In the genomic region with DNA sequence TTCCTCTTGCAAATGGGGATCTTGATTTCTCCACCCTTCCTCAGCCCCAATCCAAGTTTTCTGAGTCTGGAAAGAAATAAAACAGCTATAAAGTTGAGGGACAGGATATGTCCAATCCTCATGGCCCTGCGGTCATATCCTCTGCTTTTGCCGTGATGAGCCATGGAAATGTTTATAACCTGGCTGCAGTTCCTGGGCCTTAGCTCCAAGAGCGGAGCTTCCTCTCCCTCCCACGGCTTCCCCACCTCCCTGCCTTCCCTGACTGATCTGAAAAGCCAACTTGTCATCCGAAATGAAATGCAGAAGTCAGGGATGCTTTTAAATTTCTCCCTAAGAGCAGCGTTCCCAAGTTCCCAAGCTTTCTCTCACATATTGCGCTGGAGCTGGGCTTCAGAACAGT, we compare ENCODE assay signal across 1 cellular context.
TF ChIP-seq lines count a peak whose summit lies in the region.

No MANE protein-coding gene starts in this region.

TF ChIP-seq in GM23338, 12 proteins besides CTCF, POLR2A, EP300 and RAD21 (continued from another document):
- TF ChIP-seq, protein P1, sequence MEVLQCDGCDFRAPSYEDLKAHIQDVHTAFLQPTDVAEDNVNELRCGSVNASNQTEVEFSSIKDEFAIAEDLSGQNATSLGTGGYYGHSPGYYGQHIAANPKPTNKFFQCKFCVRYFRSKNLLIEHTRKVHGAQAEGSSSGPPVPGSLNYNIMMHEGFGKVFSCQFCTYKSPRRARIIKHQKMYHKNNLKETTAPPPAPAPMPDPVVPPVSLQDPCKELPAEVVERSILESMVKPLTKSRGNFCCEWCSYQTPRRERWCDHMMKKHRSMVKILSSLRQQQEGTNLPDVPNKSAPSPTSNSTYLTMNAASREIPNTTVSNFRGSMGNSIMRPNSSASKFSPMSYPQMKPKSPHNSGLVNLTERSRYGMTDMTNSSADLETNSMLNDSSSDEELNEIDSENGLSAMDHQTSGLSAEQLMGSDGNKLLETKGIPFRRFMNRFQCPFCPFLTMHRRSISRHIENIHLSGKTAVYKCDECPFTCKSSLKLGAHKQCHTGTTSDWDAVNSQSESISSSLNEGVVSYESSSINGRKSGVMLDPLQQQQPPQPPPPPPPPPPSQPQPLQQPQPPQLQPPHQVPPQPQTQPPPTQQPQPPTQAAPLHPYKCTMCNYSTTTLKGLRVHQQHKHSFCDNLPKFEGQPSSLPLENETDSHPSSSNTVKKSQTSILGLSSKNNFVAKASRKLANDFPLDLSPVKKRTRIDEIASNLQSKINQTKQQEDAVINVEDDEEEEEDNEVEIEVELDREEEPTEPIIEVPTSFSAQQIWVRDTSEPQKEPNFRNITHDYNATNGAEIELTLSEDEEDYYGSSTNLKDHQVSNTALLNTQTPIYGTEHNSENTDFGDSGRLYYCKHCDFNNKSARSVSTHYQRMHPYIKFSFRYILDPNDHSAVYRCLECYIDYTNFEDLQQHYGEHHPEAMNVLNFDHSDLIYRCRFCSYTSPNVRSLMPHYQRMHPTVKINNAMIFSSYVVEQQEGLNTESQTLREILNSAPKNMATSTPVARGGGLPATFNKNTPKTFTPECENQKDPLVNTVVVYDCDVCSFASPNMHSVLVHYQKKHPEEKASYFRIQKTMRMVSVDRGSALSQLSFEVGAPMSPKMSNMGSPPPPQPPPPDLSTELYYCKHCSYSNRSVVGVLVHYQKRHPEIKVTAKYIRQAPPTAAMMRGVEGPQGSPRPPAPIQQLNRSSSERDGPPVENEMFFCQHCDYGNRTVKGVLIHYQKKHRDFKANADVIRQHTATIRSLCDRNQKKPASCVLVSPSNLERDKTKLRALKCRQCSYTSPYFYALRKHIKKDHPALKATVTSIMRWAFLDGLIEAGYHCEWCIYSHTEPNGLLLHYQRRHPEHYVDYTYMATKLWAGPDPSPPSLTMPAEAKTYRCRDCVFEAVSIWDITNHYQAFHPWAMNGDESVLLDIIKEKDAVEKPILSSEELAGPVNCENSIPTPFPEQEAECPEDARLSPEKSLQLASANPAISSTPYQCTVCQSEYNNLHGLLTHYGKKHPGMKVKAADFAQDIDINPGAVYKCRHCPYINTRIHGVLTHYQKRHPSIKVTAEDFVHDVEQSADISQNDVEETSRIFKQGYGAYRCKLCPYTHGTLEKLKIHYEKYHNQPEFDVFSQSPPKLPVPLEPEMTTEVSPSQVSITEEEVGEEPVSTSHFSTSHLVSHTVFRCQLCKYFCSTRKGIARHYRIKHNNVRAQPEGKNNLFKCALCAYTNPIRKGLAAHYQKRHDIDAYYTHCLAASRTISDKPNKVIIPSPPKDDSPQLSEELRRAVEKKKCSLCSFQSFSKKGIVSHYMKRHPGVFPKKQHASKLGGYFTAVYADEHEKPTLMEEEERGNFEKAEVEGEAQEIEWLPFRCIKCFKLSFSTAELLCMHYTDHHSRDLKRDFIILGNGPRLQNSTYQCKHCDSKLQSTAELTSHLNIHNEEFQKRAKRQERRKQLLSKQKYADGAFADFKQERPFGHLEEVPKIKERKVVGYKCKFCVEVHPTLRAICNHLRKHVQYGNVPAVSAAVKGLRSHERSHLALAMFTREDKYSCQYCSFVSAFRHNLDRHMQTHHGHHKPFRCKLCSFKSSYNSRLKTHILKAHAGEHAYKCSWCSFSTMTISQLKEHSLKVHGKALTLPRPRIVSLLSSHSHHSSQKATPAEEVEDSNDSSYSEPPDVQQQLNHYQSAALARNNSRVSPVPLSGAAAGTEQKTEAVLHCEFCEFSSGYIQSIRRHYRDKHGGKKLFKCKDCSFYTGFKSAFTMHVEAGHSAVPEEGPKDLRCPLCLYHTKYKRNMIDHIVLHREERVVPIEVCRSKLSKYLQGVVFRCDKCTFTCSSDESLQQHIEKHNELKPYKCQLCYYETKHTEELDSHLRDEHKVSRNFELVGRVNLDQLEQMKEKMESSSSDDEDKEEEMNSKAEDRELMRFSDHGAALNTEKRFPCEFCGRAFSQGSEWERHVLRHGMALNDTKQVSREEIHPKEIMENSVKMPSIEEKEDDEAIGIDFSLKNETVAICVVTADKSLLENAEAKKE (CRISPR knock-in tag; IDR thresholded peaks at IDR 0.05): no peak
- no peak for TF ChIP-seq EZH2 (IDR thresholded peaks at IDR 0.05; ENCODE audit: low read depth, unreplicated experiment)
